In genomic region chr1:177561436-177561835, GRCh38 we compare ENCODE assay signal across 20 cellular contexts.
DNase-seq lines count a peak whose midpoint lies in the region; ATAC-seq, FAIRE-seq and TF ChIP-seq lines count a peak whose summit lies in the region.
"Had no signal": no experiment of that assay in that cellular context is flagged by ENCODE, and none has a peak within 500 bp of the region (broad histone marks: within the 10 kb centered on the region; RNA-seq: fewer than 3 reads in every experiment).

No MANE protein-coding gene starts in this region.

- CTCF ChIA-PET in SK-N-SH (lab: Yijun Ruan, JAX): no interaction called here

- H3K27me3 Mint-ChIP-seq in stimulated activated naive B cell treated with anti-CD40 and anti-IgM and Interleukin-4, amounts not matched to agents 10 μg/mL and 1 μg/mL and 100 μg/mL, for 72 hours: no peaks in the 10 kb centered on the region
- H3K27me3 Mint-ChIP-seq: CD4-positive, CD25-positive, alpha-beta regulatory T cell had no signal

- TF ChIP-seq EP300 in SK-N-SH (IDR thresholded peaks at IDR 0.05; ENCODE audit: borderline replicate concordance in 1 of 2, low read depth in 1 of 2, low read length in 1 of 2) (no peak), gastroesophageal sphincter (IDR thresholded peaks at IDR 0.05) (no peak)

- H3K9me3 ChIP-seq in SK-N-SH (no peaks in the 10 kb centered on the region), gastroesophageal sphincter (peaks cover 0 to 12% (median 0%) of the 10 kb centered on the region in 3 donors)
- H3K9me3 ChIP-seq: SJSA1 had no signal

- TF ChIP-seq RAD21 in SK-N-SH (IDR thresholded peaks at IDR 0.05; ENCODE audit: low read length): no peak

- H3K9me3 Mint-ChIP-seq in stimulated activated naive B cell treated with anti-CD40 and anti-IgM and Interleukin-4, amounts not matched to agents 10 μg/mL and 1 μg/mL and 100 μg/mL, for 72 hours: peaks cover 13 to 16% of the 10 kb centered on the region in 2 donors

- no peak overlapping the region for H3K27ac Mint-ChIP-seq in stimulated activated naive B cell treated with anti-CD40 and anti-IgM and Interleukin-4, amounts not matched to agents 10 μg/mL and 1 μg/mL and 100 μg/mL, for 72 hours
- H3K27ac Mint-ChIP-seq: CD4-positive, CD25-positive, alpha-beta regulatory T cell had no signal

- peak; percentile 85 for ATAC-seq in GM18519 (IDR thresholded peaks at IDR 0.05; ENCODE audit: low FRiP score, unreplicated experiment)
- peak; percentile 53 for ATAC-seq in GM19463 (IDR thresholded peaks at IDR 0.05; ENCODE audit: unreplicated experiment)
- ATAC-seq in HG03432 (IDR thresholded peaks at IDR 0.05; ENCODE audit: unreplicated experiment): peak; percentile 75
- ATAC-seq in stimulated activated naive B cell treated with anti-CD40 and anti-IgM and Interleukin-4, amounts not matched to agents 10 μg/mL and 1 μg/mL and 100 μg/mL, for 72 hours (replicated peaks): no peak
- ATAC-seq in gastroesophageal sphincter: no peak
- ATAC-seq: HCT116 had no signal

- no peak for TF ChIP-seq POLR2A in gastroesophageal sphincter (IDR thresholded peaks at IDR 0.05)

- POLR2A ChIA-PET in SK-N-SH (lab: Yijun Ruan, JAX): no interaction called here

- no peak overlapping the region for H3K4me2 ChIP-seq in SK-N-SH

- no peaks in the 10 kb centered on the region for H3K9me2 ChIP-seq in SK-N-SH

- H3K4me3 Mint-ChIP-seq in stimulated activated naive B cell treated with anti-CD40 and anti-IgM and Interleukin-4, amounts not matched to agents 10 μg/mL and 1 μg/mL and 100 μg/mL, for 72 hours: no peak overlapping the region
- H3K4me3 Mint-ChIP-seq: CD4-positive, CD25-positive, alpha-beta regulatory T cell had no signal

- FAIRE-seq in D721Med (lab: Jason Lieb, UNC): peak; percentile 55
- FAIRE-seq: G401.6 had no signal

- H3K4me1 ChIP-seq in SK-N-SH (ENCODE audit: control insufficient read depth in 1 of 2, insufficient read depth in 2 of 2, low read depth in 1 of 2, low read length in 1 of 2): no peaks in the 10 kb centered on the region
- H3K4me1 ChIP-seq in gastroesophageal sphincter: no peaks in the 10 kb centered on the region
- H3K4me1 ChIP-seq: SJSA1 had no signal

- TF ChIP-seq CTCF in D721Med (IDR thresholded peaks at IDR 0.05; ENCODE audit: insufficient read depth, missing control alignments) (no peak), SK-N-SH (IDR thresholded peaks at IDR 0.05) (no peak), gastroesophageal sphincter (IDR thresholded peaks at IDR 0.05) (no peak)

- H3K9ac ChIP-seq in SK-N-SH: no peak overlapping the region
- H3K9ac ChIP-seq: GM23248 had no signal

- H3K36me3 Mint-ChIP-seq in stimulated activated naive B cell treated with anti-CD40 and anti-IgM and Interleukin-4, amounts not matched to agents 10 μg/mL and 1 μg/mL and 100 μg/mL, for 72 hours: no peaks in the 10 kb centered on the region
- H3K36me3 Mint-ChIP-seq: CD4-positive, CD25-positive, alpha-beta regulatory T cell had no signal

- H3K4me3 ChIP-seq in SK-N-SH (ENCODE audit: low read depth in 2 of 2, low read length in 1 of 2): no peak overlapping the region
- H3K4me3 ChIP-seq in gastroesophageal sphincter: no peak overlapping the region
- H3K4me3 ChIP-seq: GM23248, MG63, SJSA1 had no signal

- no peaks in the 10 kb centered on the region for H4K20me1 ChIP-seq in SK-N-SH (ENCODE audit: insufficient read depth)

- no peaks in the 10 kb centered on the region for H3K4me1 Mint-ChIP-seq in stimulated activated naive B cell treated with anti-CD40 and anti-IgM and Interleukin-4, amounts not matched to agents 10 μg/mL and 1 μg/mL and 100 μg/mL, for 72 hours
- H3K4me1 Mint-ChIP-seq: CD4-positive, CD25-positive, alpha-beta regulatory T cell had no signal

- H3K79me2 ChIP-seq in SK-N-SH (ENCODE audit: insufficient read depth): no peaks in the 10 kb centered on the region

- H3K36me3 ChIP-seq in SK-N-SH (replicated peaks in 1 of 2; ENCODE audit: control insufficient read depth in 1 of 2, insufficient read depth in 2 of 2, low read length in 1 of 2): no peaks in the 10 kb centered on the region
- no peaks in the 10 kb centered on the region for H3K36me3 ChIP-seq in gastroesophageal sphincter
- H3K36me3 ChIP-seq: MG63, SJSA1 had no signal

- WGBS in SK-N-SH (ENCODE audit: low lambda C conversion rate): 3% methylated on average over 1 of the region's 1 CpG
- 92 to 94% methylated on average over 1 of the region's 1 CpG for WGBS in gastroesophageal sphincter (ENCODE audit: low coverage in 1 of 2), 2 donors

- no peak overlapping the region for H2AFZ ChIP-seq in SK-N-SH (ENCODE audit: low read depth)
- H2AFZ ChIP-seq: GM23248 had no signal

- H3K27me3 ChIP-seq in SK-N-SH (ENCODE audit: insufficient read depth): no peaks in the 10 kb centered on the region
- no peaks in the 10 kb centered on the region for H3K27me3 ChIP-seq in gastroesophageal sphincter
- H3K27me3 ChIP-seq: MG63, SJSA1 had no signal

- no peak overlapping the region for H3K27ac ChIP-seq in SK-N-SH (ENCODE audit: low read depth in 2 of 2, low read length in 1 of 2)
- no peak overlapping the region for H3K27ac ChIP-seq in gastroesophageal sphincter
- H3K27ac ChIP-seq: GM23248, SJSA1 had no signal

- no peak for DNase-seq in D721Med (ENCODE audit: insufficient read length, low spot score)
- no peak for DNase-seq in stimulated activated naive B cell treated with anti-CD40 and anti-IgM and Interleukin-4, amounts not matched to agents 10 μg/mL and 1 μg/mL and 100 μg/mL, for 72 hours
- no peak for DNase-seq in AG20443 (ENCODE audit: low spot score)
- DNase-seq in SK-N-SH: no peak
- DNase-seq: Calu3; CD4-positive, CD25-positive, alpha-beta regulatory T cell; DMS79 treated with DMSO at 0.1 percent for 48 hours; GM23248; MG63; NCI-H1105; NCI-H2029 treated with DMSO at 0.1 percent for 48 hours; NCI-H510A treated with DMSO at 0.1 percent for 48 hours; RPMI8226 had no signal

- H3F3A ChIP-seq in SK-N-SH (replicated peaks; ENCODE audit: insufficient read depth): no peaks in the 10 kb centered on the region

TF ChIP-seq in SK-N-SH, 30 proteins besides CTCF, POLR2A, EP300 and RAD21:
- TF ChIP-seq RCOR1 (IDR thresholded peaks at IDR 0.05; ENCODE audit: low read length): no peak
- TF ChIP-seq SIN3A (IDR thresholded peaks at IDR 0.05; ENCODE audit: borderline replicate concordance, low read depth, low read length): no peak
- TF ChIP-seq FOXM1 (IDR thresholded peaks at IDR 0.05; ENCODE audit: low read depth): no peak

Comparison
In these comparisons a context has a peak if more than half of its experiments do, and no peak if none do; other contexts are left out.
1. ATAC-seq: peak in GM18519 (single experiment), GM19463 (single experiment) and HG03432 (single experiment); none in stimulated activated naive B cell treated with anti-CD40 and anti-IgM and Interleukin-4, amounts not matched to agents 10 μg/mL and 1 μg/mL and 100 μg/mL, for 72 hours (0 of 2) and gastroesophageal sphincter (single experiment).